ENCODE assay signal across 1 cellular context in the genomic region with DNA sequence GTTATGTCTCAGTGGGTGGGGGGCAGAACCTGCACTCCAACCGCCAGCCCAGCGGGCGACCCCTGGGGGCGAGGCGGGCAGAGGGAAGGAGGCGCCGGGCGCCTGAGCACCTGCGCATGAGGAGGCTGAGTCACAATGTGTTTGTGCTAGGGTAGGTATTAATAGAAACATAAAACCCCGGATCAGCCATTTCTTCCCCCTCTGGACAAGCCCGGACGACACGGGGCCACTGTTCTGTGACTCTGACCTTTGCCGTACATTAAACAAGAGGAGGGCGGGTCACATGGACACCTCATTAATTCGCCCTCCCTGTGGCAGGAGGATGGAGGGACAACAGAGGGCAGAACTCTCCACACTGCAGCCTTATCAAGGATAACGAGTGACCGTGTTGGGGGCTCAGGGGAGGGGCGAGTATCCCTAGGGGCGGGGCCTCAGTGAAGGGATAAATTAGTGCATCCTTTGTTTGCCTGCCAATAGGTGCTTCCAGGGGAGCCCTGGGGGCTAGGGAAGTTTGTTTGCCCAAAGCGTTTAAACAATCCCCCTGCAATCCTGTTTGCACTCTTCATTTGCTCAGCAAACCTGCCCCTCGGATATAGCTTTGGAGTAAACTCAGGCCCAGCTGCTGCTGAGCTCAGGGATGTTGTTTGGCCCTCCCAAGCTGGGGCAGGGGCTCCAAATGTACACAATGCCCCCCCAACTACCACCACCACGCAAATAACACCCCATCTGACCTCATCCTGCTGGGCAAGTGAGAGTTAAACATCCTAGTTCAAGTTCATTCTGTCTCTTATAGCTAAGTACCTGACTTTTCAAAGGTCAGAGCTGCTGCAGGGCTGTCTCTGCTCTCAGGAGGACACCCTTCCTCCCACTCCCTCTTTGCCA.
TF ChIP-seq lines count a peak whose summit lies in the region.

No MANE protein-coding gene starts in this region.

TF ChIP-seq in HepG2, 621 proteins besides CTCF, POLR2A, EP300 and RAD21 (continued from another document and continues in another):
- TF ChIP-seq, protein P1, sequence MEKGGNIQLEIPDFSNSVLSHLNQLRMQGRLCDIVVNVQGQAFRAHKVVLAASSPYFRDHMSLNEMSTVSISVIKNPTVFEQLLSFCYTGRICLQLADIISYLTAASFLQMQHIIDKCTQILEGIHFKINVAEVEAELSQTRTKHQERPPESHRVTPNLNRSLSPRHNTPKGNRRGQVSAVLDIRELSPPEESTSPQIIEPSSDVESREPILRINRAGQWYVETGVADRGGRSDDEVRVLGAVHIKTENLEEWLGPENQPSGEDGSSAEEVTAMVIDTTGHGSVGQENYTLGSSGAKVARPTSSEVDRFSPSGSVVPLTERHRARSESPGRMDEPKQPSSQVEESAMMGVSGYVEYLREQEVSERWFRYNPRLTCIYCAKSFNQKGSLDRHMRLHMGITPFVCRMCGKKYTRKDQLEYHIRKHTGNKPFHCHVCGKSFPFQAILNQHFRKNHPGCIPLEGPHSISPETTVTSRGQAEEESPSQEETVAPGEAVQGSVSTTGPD (CRISPR knock-in tag; IDR thresholded peaks at IDR 0.05): peak; percentile 18; the same call in 1 of the 2 replicates
- TF ChIP-seq IKZF1 (IDR thresholded peaks at IDR 0.05) (no peak), MYC (CRISPR knock-in tag; IDR thresholded peaks at IDR 0.05; ENCODE audit: borderline replicate concordance) (peak; percentile 40; the same call in 1 of the 2 replicates), AGO2 (optimal IDR thresholded peaks at IDR 0.05; ENCODE audit: low read depth, low read length) (no peak), JARID2 (CRISPR knock-in tag; IDR thresholded peaks at IDR 0.05; ENCODE audit: insufficient replicate concordance) (no peak), MED13 (CRISPR knock-in tag; IDR thresholded peaks at IDR 0.05) (no peak), SATB2 (CRISPR knock-in tag; IDR thresholded peaks at IDR 0.05) (no peak), XBP1 (CRISPR knock-in tag; IDR thresholded peaks at IDR 0.05) (no peak), KDM6A (CRISPR knock-in tag; IDR thresholded peaks at IDR 0.05; ENCODE audit: low read depth) (peak; percentile 48; the same call in 1 of the 2 replicates), ADNP (CRISPR knock-in tag; IDR thresholded peaks at IDR 0.05) (no peak), ZSCAN25 (CRISPR knock-in tag; IDR thresholded peaks at IDR 0.05) (peak; percentile 93), CHCHD3 (CRISPR knock-in tag; IDR thresholded peaks at IDR 0.05) (no peak), SNAI1 (CRISPR knock-in tag; IDR thresholded peaks at IDR 0.05; ENCODE audit: borderline replicate concordance) (no peak), GATA4 (IDR thresholded peaks at IDR 0.05; ENCODE audit: borderline replicate concordance, low read depth) (peak; percentile 62; the same call in 1 of the 2 replicates), NFKBIZ (CRISPR knock-in tag; IDR thresholded peaks at IDR 0.05) (0 out of 2 replicates have a peak, but pooled peaks have one; percentile 42), ZNF329 (CRISPR knock-in tag; IDR thresholded peaks at IDR 0.05; ENCODE audit: low read depth) (no peak), CCDC6 (CRISPR knock-in tag; IDR thresholded peaks at IDR 0.05) (no peak), RARG (CRISPR knock-in tag; IDR thresholded peaks at IDR 0.05; ENCODE audit: low read depth) (no peak), MAZ (IDR thresholded peaks at IDR 0.05; ENCODE audit: borderline replicate concordance, low read depth, low read length) (peak; percentile 64; the same call in 1 of the 2 replicates), MAZ (CRISPR knock-in tag; IDR thresholded peaks at IDR 0.05; ENCODE audit: low read depth) (peak; percentile 59), RAD51 (IDR thresholded peaks at IDR 0.05; ENCODE audit: borderline replicate concordance) (no peak), ZNF317 (CRISPR knock-in tag; IDR thresholded peaks at IDR 0.05) (peak; percentile 52; the same call in 1 of the 2 replicates), ZNF101 (CRISPR knock-in tag; IDR thresholded peaks at IDR 0.05; ENCODE audit: borderline replicate concordance, low read depth) (no peak), SCMH1 (CRISPR knock-in tag; IDR thresholded peaks at IDR 0.05; ENCODE audit: borderline replicate concordance) (no peak), ZSCAN20 (CRISPR knock-in tag; IDR thresholded peaks at IDR 0.05; ENCODE audit: borderline replicate concordance) (no peak), FOXJ3 (CRISPR knock-in tag; IDR thresholded peaks at IDR 0.05; ENCODE audit: borderline replicate concordance) (peak; percentile 93), FOXO1 (CRISPR knock-in tag; IDR thresholded peaks at IDR 0.05) (peak; percentile 86), RELA (CRISPR knock-in tag; IDR thresholded peaks at IDR 0.05) (no peak), PTBP1 (IDR thresholded peaks at IDR 0.05; ENCODE audit: low read depth, low read length, poor library complexity, severe bottlenecking) (no peak), TCF7 (IDR thresholded peaks at IDR 0.05; ENCODE audit: low read depth) (peak; percentile 80), ATF1 (CRISPR knock-in tag; IDR thresholded peaks at IDR 0.05) (no peak), ZNF10 (CRISPR knock-in tag; IDR thresholded peaks at IDR 0.05; ENCODE audit: borderline replicate concordance, low read depth) (no peak), FOXA1 (IDR thresholded peaks at IDR 0.05) (peak; percentile 42; the same call in 1 of the 2 replicates), FOXA1 (CRISPR knock-in tag; IDR thresholded peaks at IDR 0.05) (peak; percentile 91), ZKSCAN8 (CRISPR knock-in tag; IDR thresholded peaks at IDR 0.05; ENCODE audit: borderline replicate concordance) (no peak), ARNT (IDR thresholded peaks at IDR 0.05) (no peak), ZNF563 (CRISPR knock-in tag; IDR thresholded peaks at IDR 0.05) (peak; percentile 29), ZC3H4 (CRISPR knock-in tag; IDR thresholded peaks at IDR 0.05; ENCODE audit: borderline replicate concordance) (no peak), ZFP36L2 (CRISPR knock-in tag; IDR thresholded peaks at IDR 0.05) (no peak), ZNF451 (CRISPR knock-in tag; IDR thresholded peaks at IDR 0.05) (no peak), ZNF333 (CRISPR knock-in tag; IDR thresholded peaks at IDR 0.05; ENCODE audit: borderline replicate concordance) (no peak), ZNF839 (CRISPR knock-in tag; IDR thresholded peaks at IDR 0.05; ENCODE audit: borderline replicate concordance) (no peak), ZMYM3 (CRISPR knock-in tag; IDR thresholded peaks at IDR 0.05) (peak; percentile 65; the same call in 1 of the 2 replicates), NR3C1 (CRISPR knock-in tag; IDR thresholded peaks at IDR 0.05) (no peak), HNRNPLL (IDR thresholded peaks at IDR 0.05; ENCODE audit: low read depth, low read length, poor library complexity, severe bottlenecking) (peak; percentile 1), PAX8 (CRISPR knock-in tag; IDR thresholded peaks at IDR 0.05; ENCODE audit: borderline replicate concordance) (no peak)
- TF ChIP-seq, protein P2, sequence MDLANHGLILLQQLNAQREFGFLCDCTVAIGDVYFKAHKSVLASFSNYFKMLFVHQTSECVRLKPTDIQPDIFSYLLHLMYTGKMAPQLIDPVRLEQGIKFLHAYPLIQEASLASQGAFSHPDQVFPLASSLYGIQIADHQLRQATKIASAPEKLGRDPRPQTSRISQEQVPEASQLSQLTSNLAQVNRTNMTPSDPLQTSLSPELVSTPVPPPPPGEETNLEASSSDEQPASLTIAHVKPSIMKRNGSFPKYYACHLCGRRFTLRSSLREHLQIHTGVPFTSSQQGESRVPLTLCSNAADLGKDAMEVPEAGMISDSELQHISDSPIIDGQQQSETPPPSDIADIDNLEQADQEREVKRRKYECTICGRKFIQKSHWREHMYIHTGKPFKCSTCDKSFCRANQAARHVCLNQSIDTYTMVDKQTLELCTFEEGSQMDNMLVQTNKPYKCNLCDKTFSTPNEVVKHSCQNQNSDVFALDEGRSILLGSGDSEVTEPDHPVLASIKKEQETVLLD (CRISPR knock-in tag; IDR thresholded peaks at IDR 0.05; ENCODE audit: low read depth): no peak
- TF ChIP-seq, protein P3, sequence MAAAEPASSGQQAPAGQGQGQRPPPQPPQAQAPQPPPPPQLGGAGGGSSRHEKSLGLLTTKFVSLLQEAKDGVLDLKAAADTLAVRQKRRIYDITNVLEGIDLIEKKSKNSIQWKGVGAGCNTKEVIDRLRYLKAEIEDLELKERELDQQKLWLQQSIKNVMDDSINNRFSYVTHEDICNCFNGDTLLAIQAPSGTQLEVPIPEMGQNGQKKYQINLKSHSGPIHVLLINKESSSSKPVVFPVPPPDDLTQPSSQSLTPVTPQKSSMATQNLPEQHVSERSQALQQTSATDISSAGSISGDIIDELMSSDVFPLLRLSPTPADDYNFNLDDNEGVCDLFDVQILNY (CRISPR knock-in tag; conservative IDR thresholded peaks at IDR 0.05): no peak
- TF ChIP-seq, protein P4, sequence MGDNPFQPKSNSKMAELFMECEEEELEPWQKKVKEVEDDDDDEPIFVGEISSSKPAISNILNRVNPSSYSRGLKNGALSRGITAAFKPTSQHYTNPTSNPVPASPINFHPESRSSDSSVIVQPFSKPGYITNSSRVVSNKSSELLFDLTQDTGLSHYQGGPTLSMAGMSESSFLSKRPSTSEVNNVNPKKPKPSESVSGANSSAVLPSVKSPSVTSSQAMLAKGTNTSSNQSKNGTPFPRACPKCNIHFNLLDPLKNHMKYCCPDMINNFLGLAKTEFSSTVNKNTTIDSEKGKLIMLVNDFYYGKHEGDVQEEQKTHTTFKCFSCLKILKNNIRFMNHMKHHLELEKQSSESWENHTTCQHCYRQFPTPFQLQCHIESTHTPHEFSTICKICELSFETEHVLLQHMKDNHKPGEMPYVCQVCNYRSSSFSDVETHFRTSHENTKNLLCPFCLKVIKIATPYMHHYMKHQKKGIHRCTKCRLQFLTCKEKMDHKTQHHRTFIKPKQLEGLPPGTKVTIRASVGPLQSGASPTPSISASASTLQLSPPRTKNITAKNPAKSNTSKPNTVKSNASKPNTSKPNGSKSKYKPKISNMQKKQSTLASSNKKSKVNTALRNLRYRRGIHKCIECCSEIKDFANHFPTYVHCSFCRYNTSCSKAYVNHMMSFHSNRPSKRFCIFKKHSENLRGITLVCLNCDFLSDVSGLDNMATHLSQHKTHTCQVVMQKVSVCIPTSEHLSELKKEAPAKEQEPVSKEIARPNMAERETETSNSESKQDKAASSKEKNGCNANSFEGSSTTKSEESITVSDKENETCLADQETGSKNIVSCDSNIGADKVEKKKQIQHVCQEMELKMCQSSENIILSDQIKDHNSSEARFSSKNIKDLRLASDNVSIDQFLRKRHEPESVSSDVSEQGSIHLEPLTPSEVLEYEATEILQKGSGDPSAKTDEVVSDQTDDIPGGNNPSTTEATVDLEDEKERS (CRISPR knock-in tag; IDR thresholded peaks at IDR 0.05): 0 out of 2 replicates have a peak, but pooled peaks have one; percentile 31
- TF ChIP-seq, protein P5, sequence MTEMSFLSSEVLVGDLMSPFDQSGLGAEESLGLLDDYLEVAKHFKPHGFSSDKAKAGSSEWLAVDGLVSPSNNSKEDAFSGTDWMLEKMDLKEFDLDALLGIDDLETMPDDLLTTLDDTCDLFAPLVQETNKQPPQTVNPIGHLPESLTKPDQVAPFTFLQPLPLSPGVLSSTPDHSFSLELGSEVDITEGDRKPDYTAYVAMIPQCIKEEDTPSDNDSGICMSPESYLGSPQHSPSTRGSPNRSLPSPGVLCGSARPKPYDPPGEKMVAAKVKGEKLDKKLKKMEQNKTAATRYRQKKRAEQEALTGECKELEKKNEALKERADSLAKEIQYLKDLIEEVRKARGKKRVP (CRISPR knock-in tag; IDR thresholded peaks at IDR 0.05): 0 out of 4 replicates have a peak, but pooled peaks of 1 of the 2 experiments have one; percentile 31
- TF ChIP-seq, protein P6, sequence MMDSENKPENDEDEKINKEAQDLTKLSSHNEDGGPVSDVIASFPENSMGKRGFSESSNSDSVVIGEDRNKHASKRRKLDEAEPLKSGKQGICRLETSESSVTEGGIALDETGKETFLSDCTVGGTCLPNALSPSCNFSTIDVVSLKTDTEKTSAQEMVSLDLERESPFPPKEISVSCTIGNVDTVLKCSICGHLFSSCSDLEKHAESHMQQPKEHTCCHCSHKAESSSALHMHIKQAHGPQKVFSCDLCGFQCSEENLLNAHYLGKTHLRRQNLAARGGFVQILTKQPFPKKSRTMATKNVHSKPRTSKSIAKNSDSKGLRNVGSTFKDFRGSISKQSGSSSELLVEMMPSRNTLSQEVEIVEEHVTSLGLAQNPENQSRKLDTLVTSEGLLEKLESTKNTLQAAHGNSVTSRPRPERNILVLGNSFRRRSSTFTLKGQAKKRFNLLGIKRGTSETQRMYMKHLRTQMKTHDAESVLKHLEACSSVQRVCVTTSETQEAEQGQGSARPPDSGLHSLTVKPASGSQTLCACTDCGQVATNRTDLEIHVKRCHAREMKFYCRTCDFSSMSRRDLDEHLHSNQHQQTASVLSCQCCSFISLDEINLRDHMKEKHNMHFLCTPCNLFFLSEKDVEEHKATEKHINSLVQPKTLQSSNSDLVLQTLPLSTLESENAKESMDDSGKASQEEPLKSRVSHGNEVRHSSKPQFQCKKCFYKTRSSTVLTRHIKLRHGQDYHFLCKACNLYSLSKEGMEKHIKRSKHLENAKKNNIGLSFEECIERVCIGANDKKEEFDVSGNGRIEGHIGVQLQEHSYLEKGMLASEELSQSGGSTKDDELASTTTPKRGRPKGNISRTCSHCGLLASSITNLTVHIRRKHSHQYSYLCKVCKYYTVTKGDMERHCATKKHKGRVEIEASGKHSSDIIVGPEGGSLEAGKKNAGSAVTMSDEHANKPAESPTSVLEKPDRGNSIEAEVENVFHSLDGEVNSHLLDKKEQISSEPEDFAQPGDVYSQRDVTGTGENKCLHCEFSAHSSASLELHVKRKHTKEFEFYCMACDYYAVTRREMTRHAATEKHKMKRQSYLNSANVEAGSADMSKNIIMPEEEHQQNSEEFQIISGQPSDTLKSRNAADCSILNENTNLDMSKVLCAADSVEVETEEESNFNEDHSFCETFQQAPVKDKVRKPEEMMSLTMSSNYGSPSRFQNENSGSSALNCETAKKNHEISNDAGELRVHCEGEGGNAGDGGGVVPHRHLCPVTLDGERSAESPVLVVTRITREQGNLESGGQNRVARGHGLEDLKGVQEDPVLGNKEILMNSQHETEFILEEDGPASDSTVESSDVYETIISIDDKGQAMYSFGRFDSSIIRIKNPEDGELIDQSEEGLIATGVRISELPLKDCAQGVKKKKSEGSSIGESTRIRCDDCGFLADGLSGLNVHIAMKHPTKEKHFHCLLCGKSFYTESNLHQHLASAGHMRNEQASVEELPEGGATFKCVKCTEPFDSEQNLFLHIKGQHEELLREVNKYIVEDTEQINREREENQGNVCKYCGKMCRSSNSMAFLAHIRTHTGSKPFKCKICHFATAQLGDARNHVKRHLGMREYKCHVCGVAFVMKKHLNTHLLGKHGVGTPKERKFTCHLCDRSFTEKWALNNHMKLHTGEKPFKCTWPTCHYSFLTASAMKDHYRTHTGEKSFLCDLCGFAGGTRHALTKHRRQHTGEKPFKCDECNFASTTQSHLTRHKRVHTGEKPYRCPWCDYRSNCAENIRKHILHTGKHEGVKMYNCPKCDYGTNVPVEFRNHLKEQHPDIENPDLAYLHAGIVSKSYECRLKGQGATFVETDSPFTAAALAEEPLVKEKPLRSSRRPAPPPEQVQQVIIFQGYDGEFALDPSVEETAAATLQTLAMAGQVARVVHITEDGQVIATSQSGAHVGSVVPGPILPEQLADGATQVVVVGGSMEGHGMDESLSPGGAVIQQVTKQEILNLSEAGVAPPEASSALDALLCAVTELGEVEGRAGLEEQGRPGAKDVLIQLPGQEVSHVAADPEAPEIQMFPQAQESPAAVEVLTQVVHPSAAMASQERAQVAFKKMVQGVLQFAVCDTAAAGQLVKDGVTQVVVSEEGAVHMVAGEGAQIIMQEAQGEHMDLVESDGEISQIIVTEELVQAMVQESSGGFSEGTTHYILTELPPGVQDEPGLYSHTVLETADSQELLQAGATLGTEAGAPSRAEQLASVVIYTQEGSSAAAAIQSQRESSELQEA (CRISPR knock-in tag; IDR thresholded peaks at IDR 0.05; ENCODE audit: not compliant biosample characterization): no peak
